24 cellular contexts compared by ENCODE assay signal in genomic region chr4:13994016-13994415, GRCh38.
"Had no signal": no experiment of that assay in that cellular context is flagged by ENCODE, and none has a peak within 500 bp of the region (broad histone marks: within the 10 kb centered on the region; RNA-seq: fewer than 3 reads in every experiment).

No MANE protein-coding gene starts in this region.

- DNase-seq: cerebellar nuclear complex; cortex of kidney; effector memory CD8-positive, alpha-beta T cell; erythroblast; esophagus squamous epithelium; gastrocnemius medialis; heart left ventricle; hippocampal formation; midbrain; naive thymus-derived CD4-positive, alpha-beta T cell; nephron progenitor cell; nucleus accumbens; ovary; stimulated activated CD4-positive, alpha-beta T cell treated with anti-CD3 and anti-CD28 coated beads, Interleukin-12 subunit alpha, Interleukin-12 subunit beta, amount 100 ng/mL, for 4 hours; stimulated activated CD4-positive, alpha-beta T cell treated with anti-CD3 and anti-CD28 coated beads, Interleukin-1b, Interleukin-23, amount 100 ng/mL, for 48 hours; stimulated activated CD4-positive, alpha-beta T cell treated with anti-CD3 and anti-CD28 coated beads, Interleukin-4, amount 100 ng/mL, for 1 hour; stimulated activated CD8-positive, alpha-beta memory T cell treated with anti-CD3 and anti-CD28 coated beads, Interleukin-4, amount 100 ng/mL, for 48 hours; stimulated activated naive CD4-positive, alpha-beta T cell; stimulated activated naive CD8-positive, alpha-beta T cell treated with anti-CD3 and anti-CD28 coated beads, Interleukin-15, amount 100 ng/mL, for 72 hours; thyroid gland; trophoblast cell had no signal

- H3K36me3 Mint-ChIP-seq: memory B cell had no signal

- H3K4me1 Mint-ChIP-seq: memory B cell; naive thymus-derived CD4-positive, alpha-beta T cell; stimulated activated naive CD8-positive, alpha-beta T cell treated with anti-CD3 and anti-CD28 coated beads, Interleukin-15, amount 100 ng/mL, for 72 hours had no signal

- H3K9me3 Mint-ChIP-seq: memory B cell; nephron progenitor cell; stimulated activated naive CD8-positive, alpha-beta T cell treated with anti-CD3 and anti-CD28 coated beads, Interleukin-15, amount 100 ng/mL, for 72 hours had no signal

- H3K27ac Mint-ChIP-seq: effector memory CD8-positive, alpha-beta T cell; memory B cell; naive thymus-derived CD4-positive, alpha-beta T cell; nephron progenitor cell; stimulated activated naive CD8-positive, alpha-beta T cell treated with anti-CD3 and anti-CD28 coated beads, Interleukin-15, amount 100 ng/mL, for 72 hours had no signal

- FAIRE-seq: endometrium, islet of Langerhans had no signal

- H3K4me3 Mint-ChIP-seq: effector memory CD8-positive, alpha-beta T cell; memory B cell; naive thymus-derived CD4-positive, alpha-beta T cell; nephron progenitor cell; stimulated activated naive CD8-positive, alpha-beta T cell treated with anti-CD3 and anti-CD28 coated beads, Interleukin-15, amount 100 ng/mL, for 72 hours had no signal

- H3K27me3 Mint-ChIP-seq: effector memory CD8-positive, alpha-beta T cell; memory B cell had no signal
